In the genomic region with DNA sequence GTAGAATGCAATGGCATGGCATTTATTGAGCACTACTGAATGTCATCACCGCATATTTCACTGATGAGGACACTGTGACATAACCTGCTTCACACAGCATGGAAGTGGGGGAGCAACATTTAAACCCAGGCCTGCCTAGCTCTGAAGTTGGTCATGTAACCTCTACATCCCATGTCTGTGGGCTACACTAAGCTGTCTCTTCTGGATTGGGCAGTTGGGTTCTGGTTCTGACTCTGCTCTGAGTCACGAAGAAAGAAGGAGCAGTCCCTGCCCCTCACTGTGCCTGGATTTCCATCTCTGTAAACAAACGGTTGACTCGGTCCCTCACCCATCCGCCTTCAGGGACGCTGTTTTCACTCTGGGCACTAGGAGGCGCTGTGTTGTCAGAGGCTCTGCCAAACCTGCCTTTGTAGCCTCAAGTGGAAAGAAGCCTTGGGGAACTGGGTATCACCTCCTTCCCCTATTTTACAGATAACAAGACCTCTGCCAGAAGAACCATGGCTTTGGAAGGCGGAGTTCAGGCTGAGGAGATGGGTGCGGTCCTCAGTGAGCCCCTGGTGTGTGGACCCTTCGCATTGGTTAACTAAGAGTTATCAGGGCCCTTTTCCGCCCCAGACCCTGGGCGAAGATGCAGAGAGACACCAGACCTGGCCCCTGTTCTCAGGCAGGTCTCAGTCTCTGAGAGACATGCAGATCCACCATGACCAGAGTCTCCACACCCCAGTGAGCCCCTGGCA, we compare ENCODE assay signal across 8 cellular contexts. TPM values are rescaled to one million over a fixed set of nuclear protein-coding genes. Genes with fewer than 3 reads are reported as not detected.
DNase-seq lines count a peak whose midpoint lies in the region; ATAC-seq lines count a peak whose summit lies in the region.

No MANE protein-coding gene starts in this region.

- peak; percentile 52 to 68 for ATAC-seq in CD4-positive, CD25-positive, alpha-beta regulatory T cell (ENCODE audit: low read depth in 2 of 2)
- peak; percentile 74 for ATAC-seq in effector memory CD8-positive, alpha-beta T cell (replicated peaks)
- peak; percentile 76 for ATAC-seq in stimulated activated effector memory CD8-positive, alpha-beta T cell treated with anti-CD3 and anti-CD28 coated beads, Interleukin-12 subunit alpha, Interleukin-12 subunit beta, amount 100 ng/mL, for 72 hours

- H3K4me1 ChIP-seq in CD4-positive, CD25-positive, alpha-beta regulatory T cell (ENCODE audit: control insufficient read depth, insufficient read depth, low read length, poor library complexity, severe bottlenecking): no peaks in the 10 kb centered on the region

- peak overlapping the region in 1 of 3 donors; percentile 60 for H3K27ac Mint-ChIP-seq in CD4-positive, CD25-positive, alpha-beta regulatory T cell
- H3K27ac Mint-ChIP-seq in effector memory CD8-positive, alpha-beta T cell: no peak overlapping the region
- no peak overlapping the region for H3K27ac Mint-ChIP-seq in stimulated activated effector memory CD8-positive, alpha-beta T cell treated with anti-CD3 and anti-CD28 coated beads, Interleukin-12 subunit alpha, Interleukin-12 subunit beta, amount 100 ng/mL, for 72 hours

- no peaks in the 10 kb centered on the region for H3K36me3 Mint-ChIP-seq in CD4-positive, CD25-positive, alpha-beta regulatory T cell
- H3K36me3 Mint-ChIP-seq in effector memory CD8-positive, alpha-beta T cell (ENCODE audit: insufficient read depth): no peaks in the 10 kb centered on the region
- no peaks in the 10 kb centered on the region for H3K36me3 Mint-ChIP-seq in stimulated activated effector memory CD8-positive, alpha-beta T cell treated with anti-CD3 and anti-CD28 coated beads, Interleukin-12 subunit alpha, Interleukin-12 subunit beta, amount 100 ng/mL, for 72 hours

- no peaks in the 10 kb centered on the region for H3K36me3 ChIP-seq in CD4-positive, CD25-positive, alpha-beta regulatory T cell (ENCODE audit: control insufficient read depth, insufficient read depth, low read length)
- H3K36me3 ChIP-seq in H7 (replicated peaks; ENCODE audit: control insufficient read depth, insufficient read depth, low read length): no peaks in the 10 kb centered on the region

- peaks cover 0 to 1% (median 0%) of the 10 kb centered on the region in 7 donors for H3K9me3 Mint-ChIP-seq in CD4-positive, CD25-positive, alpha-beta regulatory T cell
- H3K9me3 Mint-ChIP-seq in effector memory CD8-positive, alpha-beta T cell: no peaks in the 10 kb centered on the region
- H3K9me3 Mint-ChIP-seq in stimulated activated effector memory CD8-positive, alpha-beta T cell treated with anti-CD3 and anti-CD28 coated beads, Interleukin-12 subunit alpha, Interleukin-12 subunit beta, amount 100 ng/mL, for 72 hours: no peaks in the 10 kb centered on the region

- no peaks in the 10 kb centered on the region for H3K27me3 ChIP-seq in CD4-positive, CD25-positive, alpha-beta regulatory T cell (ENCODE audit: control insufficient read depth, insufficient read depth, low read length)
- peaks cover 3% of the 10 kb centered on the region for H3K27me3 ChIP-seq in H7 (ENCODE audit: control insufficient read depth, insufficient read depth, low read length)

- H3K4me3 Mint-ChIP-seq in CD4-positive, CD25-positive, alpha-beta regulatory T cell: no peak overlapping the region
- H3K4me3 Mint-ChIP-seq in effector memory CD8-positive, alpha-beta T cell: no peak overlapping the region
- no peak overlapping the region for H3K4me3 Mint-ChIP-seq in stimulated activated effector memory CD8-positive, alpha-beta T cell treated with anti-CD3 and anti-CD28 coated beads, Interleukin-12 subunit alpha, Interleukin-12 subunit beta, amount 100 ng/mL, for 72 hours

- DNase-seq in CD4-positive, CD25-positive, alpha-beta regulatory T cell: peak; percentile 46 to 66 (median 60)
- peak; percentile 91 for DNase-seq in H7
- DNase-seq in NCI-H774 (lab: John Stamatoyannopoulos, UW): peak; percentile 51
- peak; percentile 82 to 89 for DNase-seq in activated CD4-positive, alpha-beta T cell treated with anti-CD3 and anti-CD28 coated beads, Interleukin-2, amount 50 U/mL, for 48 hours
- DNase-seq in effector memory CD8-positive, alpha-beta T cell: peak; percentile 71 to 77 (median 76)
- DNase-seq in myocyte (ENCODE audit: low read depth): peak; percentile 82
- DNase-seq in stimulated activated effector memory CD8-positive, alpha-beta T cell treated with anti-CD3 and anti-CD28 coated beads, Interleukin-12 subunit alpha, Interleukin-12 subunit beta, amount 100 ng/mL, for 72 hours (ENCODE audit: low spot score in 2 of 2): peak; percentile 80 to 91
- DNase-seq in occipital lobe (lab: John Stamatoyannopoulos, UW): no peak

- H3K27me3 Mint-ChIP-seq in CD4-positive, CD25-positive, alpha-beta regulatory T cell: peaks cover 6% of the 10 kb centered on the region
- H3K27me3 Mint-ChIP-seq in effector memory CD8-positive, alpha-beta T cell: peaks cover 23 to 34% of the 10 kb centered on the region in 2 donors

- no peak overlapping the region for H3K27ac ChIP-seq in CD4-positive, CD25-positive, alpha-beta regulatory T cell (ENCODE audit: insufficient read depth, low read length, poor library complexity, severe bottlenecking)

- no peak overlapping the region for H3K4me3 ChIP-seq in CD4-positive, CD25-positive, alpha-beta regulatory T cell (ENCODE audit: low read depth, low read length)
- no peak overlapping the region for H3K4me3 ChIP-seq in H7 (ENCODE audit: insufficient read depth, low read depth, low read length)

- H3K4me1 Mint-ChIP-seq in CD4-positive, CD25-positive, alpha-beta regulatory T cell: no peaks in the 10 kb centered on the region
- H3K4me1 Mint-ChIP-seq in effector memory CD8-positive, alpha-beta T cell (ENCODE audit: low read depth in 2 of 2): no peaks in the 10 kb centered on the region
- H3K4me1 Mint-ChIP-seq in stimulated activated effector memory CD8-positive, alpha-beta T cell treated with anti-CD3 and anti-CD28 coated beads, Interleukin-12 subunit alpha, Interleukin-12 subunit beta, amount 100 ng/mL, for 72 hours: peaks cover 6% of the 10 kb centered on the region

- H3K9me3 ChIP-seq in CD4-positive, CD25-positive, alpha-beta regulatory T cell (ENCODE audit: control insufficient read depth in 2 of 2, low read length in 2 of 2): no peaks in the 10 kb centered on the region

RNA-seq across cellular contexts. Expression of a gene that starts 12.6 kb away (rescaled TPM):
- 0.47 TPM for total RNA-seq in CD4-positive, CD25-positive, alpha-beta regulatory T cell
- polyA plus RNA-seq in CD4-positive, CD25-positive, alpha-beta regulatory T cell: not detected
- total RNA-seq in H7 (2014; rRNA removed; shearing (Covaris generic)): 3.3 and 6.6 TPM in 2 replicates
- total RNA-seq in myocyte: 38.0 and 38.4 TPM in 2 replicates
- polyA plus RNA-seq in myocyte (2012): 59.1 TPM
- 19.2 TPM for total RNA-seq in occipital lobe

RNA-seq across cellular contexts. Expression of a gene that starts 23.3 kb away (rescaled TPM):
- total RNA-seq in CD4-positive, CD25-positive, alpha-beta regulatory T cell: not detected
- polyA plus RNA-seq in CD4-positive, CD25-positive, alpha-beta regulatory T cell: not detected
- total RNA-seq in H7 (2014; rRNA removed; shearing (Covaris generic)): 0.66 TPM in 1 of 2 replicates, not detected in the other
- total RNA-seq in myocyte (0.67 and 1.1 TPM in 2 replicates), occipital lobe (not detected)
- polyA plus RNA-seq in myocyte (2012): 0.30 TPM
